Comparison of ENCODE assay signal across 26 cellular contexts in the genomic region with DNA sequence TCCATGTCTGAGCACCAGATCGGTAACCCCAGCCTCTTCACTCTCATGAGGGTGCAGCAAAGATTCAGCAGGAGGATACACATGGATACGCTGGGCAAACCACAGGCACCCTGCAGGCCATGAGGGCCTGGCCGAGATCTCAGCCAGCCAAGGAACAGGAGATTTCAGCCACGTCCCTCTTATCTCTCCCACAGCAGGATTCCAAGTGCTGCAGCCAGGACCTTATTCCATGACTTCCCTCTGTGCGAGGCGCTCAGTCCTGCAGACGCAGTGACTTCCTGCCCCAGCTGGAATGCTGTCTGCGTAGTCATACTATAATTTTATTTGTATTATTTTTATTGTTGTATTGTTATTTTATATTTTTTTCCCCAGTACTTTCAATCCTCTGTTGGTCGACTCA.
"Had no signal": no experiment of that assay in that cellular context is flagged by ENCODE, and none has a peak within 500 bp of the region (broad histone marks: within the 10 kb centered on the region; RNA-seq: fewer than 3 reads in every experiment).

No MANE protein-coding gene starts in this region.

- H3K9me3 ChIP-seq: adrenal gland, body of pancreas, colonic mucosa, gastrocnemius medialis had no signal

- ATAC-seq: activated CD4-positive, alpha-beta T cell treated with anti-CD3 and anti-CD28 coated beads for 36 hours; activated CD8-positive, alpha-beta memory T cell treated with anti-CD3 and anti-CD28 coated beads, Interleukin-2, amount 10 ng/mL, durations not matched to agents 7 days and 5 days; activated CD8-positive, alpha-beta T cell treated with anti-CD3 and anti-CD28 coated beads, Interleukin-2, amount 10 ng/mL, durations not matched to agents 7 days and 5 days; activated naive CD8-positive, alpha-beta T cell treated with anti-CD3 and anti-CD28 coated beads, Interleukin-2, amount 50 U/mL, for 24 hours; body of pancreas; esophagus mucosa; foreskin keratinocyte; gastrocnemius medialis had no signal

- H3K4me3 ChIP-seq: adrenal gland, body of pancreas, colonic mucosa, gastrocnemius medialis had no signal

- H3K27me3 ChIP-seq: adrenal gland, body of pancreas, colonic mucosa, foreskin keratinocyte, gastrocnemius medialis had no signal

- H3K4me1 ChIP-seq: adrenal gland, colonic mucosa, foreskin keratinocyte, gastrocnemius medialis had no signal

- H3K27ac ChIP-seq: adrenal gland, body of pancreas, colonic mucosa, foreskin keratinocyte, gastrocnemius medialis had no signal

- DNase-seq: activated CD4-positive, alpha-beta memory T cell treated with anti-CD3 and anti-CD28 coated beads for 36 hours; activated CD4-positive, alpha-beta T cell treated with anti-CD3 and anti-CD28 coated beads for 36 hours; activated CD4-positive, alpha-beta T cell treated with anti-CD3 and anti-CD28 coated beads, Interleukin-2, amount 10 ng/mL, durations not matched to agents 24 days and 14 days; activated CD4-positive, CD25-positive, alpha-beta regulatory T cell; activated CD4-positive, CD25-positive, alpha-beta regulatory T cell treated with anti-CD3 and anti-CD28 coated beads, Interleukin-2, amount 50 U/mL, for 72 hours; activated CD8-positive, alpha-beta memory T cell treated with anti-CD3 and anti-CD28 coated beads, Interleukin-2, amount 10 ng/mL, durations not matched to agents 7 days and 5 days; activated CD8-positive, alpha-beta memory T cell treated with anti-CD3 and anti-CD28 coated beads, Interleukin-2, amount 50 U/mL, for 4 hours; activated CD8-positive, alpha-beta T cell treated with anti-CD3 and anti-CD28 coated beads, Interleukin-2, amount 10 ng/mL, durations not matched to agents 7 days and 5 days; activated effector memory CD4-positive, alpha-beta T cell treated with anti-CD3 and anti-CD28 coated beads, Interleukin-2, amount 50 U/mL, for 16 hours; activated naive CD4-positive, alpha-beta T cell treated with anti-CD3 and anti-CD28 coated beads for 36 hours; activated naive CD8-positive, alpha-beta T cell treated with anti-CD3 and anti-CD28 coated beads for 36 hours; activated naive CD8-positive, alpha-beta T cell treated with anti-CD3 and anti-CD28 coated beads, Interleukin-2, amount 50 U/mL, for 24 hours; activated T-cell treated with anti-CD3 and anti-CD28 coated beads, Interleukin-2, amount 50 U/mL, for 1 hour; activated T-cell treated with anti-CD3 and anti-CD28 coated beads, Interleukin-2, amount 50 U/mL, for 48 hours; adrenal gland; amygdala; aorta; body of pancreas; caudate nucleus; colonic mucosa; effector CD8-positive, alpha-beta T cell; foreskin keratinocyte; gastrocnemius medialis; glutamatergic neuron; T-helper 2 cell had no signal

- H3K36me3 ChIP-seq: adrenal gland, colonic mucosa, gastrocnemius medialis had no signal
